Comparison of ENCODE assay signal across 1 cellular context in genomic region chr2:16394072-16394985, GRCh38.
TF ChIP-seq lines count a peak whose summit lies in the region.

No MANE protein-coding gene starts in this region.

TF ChIP-seq in HepG2, 621 proteins besides CTCF, POLR2A, EP300 and RAD21 (continued from another document and continues in another):
- TF ChIP-seq AHDC1 (CRISPR knock-in tag; IDR thresholded peaks at IDR 0.05; ENCODE audit: borderline replicate concordance): no peak
- TF ChIP-seq ZBTB37 (CRISPR knock-in tag; IDR thresholded peaks at IDR 0.05): no peak
- no peak for TF ChIP-seq DZIP1 (CRISPR knock-in tag; IDR thresholded peaks at IDR 0.05)
- 0 out of 2 replicates have a peak, but pooled peaks have one; percentile 32 for TF ChIP-seq CHCHD3 (CRISPR knock-in tag; IDR thresholded peaks at IDR 0.05)
- TF ChIP-seq ZNF383 (CRISPR knock-in tag; IDR thresholded peaks at IDR 0.05; ENCODE audit: borderline replicate concordance): no peak
- no peak for TF ChIP-seq NFIB (CRISPR knock-in tag; IDR thresholded peaks at IDR 0.05; ENCODE audit: borderline replicate concordance)
- no peak for TF ChIP-seq CERS6 (CRISPR knock-in tag; IDR thresholded peaks at IDR 0.05)
- no peak for TF ChIP-seq ZSCAN31 (CRISPR knock-in tag; IDR thresholded peaks at IDR 0.05; ENCODE audit: low read depth)
- 0 out of 2 replicates have a peak, but pooled peaks have one; percentile 10 for TF ChIP-seq PITX1 (CRISPR knock-in tag; IDR thresholded peaks at IDR 0.05)
- TF ChIP-seq NFKB2 (CRISPR knock-in tag; IDR thresholded peaks at IDR 0.05; ENCODE audit: borderline replicate concordance): no peak
- no peak for TF ChIP-seq DR1 (CRISPR knock-in tag; IDR thresholded peaks at IDR 0.05)
- TF ChIP-seq MLLT10 (CRISPR knock-in tag; IDR thresholded peaks at IDR 0.05): no peak
- TF ChIP-seq THYN1 (CRISPR knock-in tag; IDR thresholded peaks at IDR 0.05; ENCODE audit: borderline replicate concordance, low read depth): no peak
- no peak for TF ChIP-seq KDM5A (IDR thresholded peaks at IDR 0.05; ENCODE audit: borderline replicate concordance, low read length)
- TF ChIP-seq MAF1 (CRISPR knock-in tag; IDR thresholded peaks at IDR 0.05; ENCODE audit: borderline replicate concordance): no peak
- TF ChIP-seq MBD4 (IDR thresholded peaks at IDR 0.05; ENCODE audit: borderline replicate concordance, low read length): no peak
- TF ChIP-seq ZNF646 (CRISPR knock-in tag; IDR thresholded peaks at IDR 0.05): peak; percentile 96
- TF ChIP-seq FIP1L1 (IDR thresholded peaks at IDR 0.05; ENCODE audit: borderline replicate concordance, insufficient read depth, low read depth, low read length): no peak
- TF ChIP-seq ZNF660 (CRISPR knock-in tag; IDR thresholded peaks at IDR 0.05; ENCODE audit: borderline replicate concordance, low read depth): no peak
- TF ChIP-seq ZNF281 (CRISPR knock-in tag; IDR thresholded peaks at IDR 0.05; ENCODE audit: borderline replicate concordance): no peak
- no peak for TF ChIP-seq ZNF263 (CRISPR knock-in tag; IDR thresholded peaks at IDR 0.05)
- no peak for TF ChIP-seq FOXO1 (CRISPR knock-in tag; IDR thresholded peaks at IDR 0.05)
- TF ChIP-seq ZNF7 (CRISPR knock-in tag; IDR thresholded peaks at IDR 0.05): no peak
- TF ChIP-seq PBX3 (CRISPR knock-in tag; IDR thresholded peaks at IDR 0.05; ENCODE audit: borderline replicate concordance): no peak
- no peak for TF ChIP-seq YY1 (IDR thresholded peaks at IDR 0.05; ENCODE audit: insufficient read depth, insufficient replicate concordance, low read depth, low read length)
- TF ChIP-seq ELF4 (CRISPR knock-in tag; IDR thresholded peaks at IDR 0.05; ENCODE audit: borderline replicate concordance): no peak
- TF ChIP-seq SOX6 (IDR thresholded peaks at IDR 0.05): 0 out of 2 replicates have a peak, but pooled peaks have one; percentile 47
- TF ChIP-seq SOX6 (CRISPR knock-in tag; IDR thresholded peaks at IDR 0.05): no peak
- TF ChIP-seq RORA (CRISPR knock-in tag; IDR thresholded peaks at IDR 0.05): no peak
- TF ChIP-seq NFE2L2 (IDR thresholded peaks at IDR 0.05; ENCODE audit: low read length): no peak
- no peak for TF ChIP-seq ZNF550 (CRISPR knock-in tag; IDR thresholded peaks at IDR 0.05; ENCODE audit: borderline replicate concordance)
- TF ChIP-seq ZNF33B (CRISPR knock-in tag; IDR thresholded peaks at IDR 0.05): no peak
- TF ChIP-seq ZBTB43 (CRISPR knock-in tag; conservative IDR thresholded peaks at IDR 0.05): no peak
- TF ChIP-seq HOXA5 (CRISPR knock-in tag; IDR thresholded peaks at IDR 0.05): no peak
